In the genomic region with DNA sequence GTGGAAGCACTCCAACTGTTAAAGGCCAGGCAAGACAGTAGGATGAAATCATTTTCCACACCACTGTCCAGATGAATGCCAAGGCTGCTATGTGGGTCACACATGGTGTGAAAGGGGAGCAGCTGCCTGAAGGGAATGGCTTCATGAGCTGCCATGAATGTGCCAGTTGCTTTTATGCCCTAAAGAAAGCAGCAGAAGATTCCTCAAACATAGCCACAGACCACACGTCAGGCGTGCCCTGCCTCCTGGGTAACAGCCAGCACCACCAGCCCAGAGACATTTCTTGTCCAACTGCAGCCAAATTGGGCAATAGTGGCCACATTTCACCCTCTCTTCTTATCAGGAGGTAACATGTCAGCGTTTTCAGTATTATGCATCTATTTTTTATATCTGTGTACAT, we compare ENCODE assay signal across 14 cellular contexts.
A peak's percentile ranks its signal among the peaks of the same experiment; 100 is the strongest.
DNase-seq lines count a peak whose midpoint lies in the region; TF ChIP-seq lines count a peak whose summit lies in the region.
"Had no signal": no experiment of that assay in that cellular context is flagged by ENCODE, and none has a peak within 500 bp of the region (broad histone marks: within the 10 kb centered on the region; RNA-seq: fewer than 3 reads in every experiment).

No MANE protein-coding gene starts in this region.

- no peaks in the 10 kb centered on the region for H3K27me3 Mint-ChIP-seq in osteocyte (ENCODE audit: unreplicated experiment)

- H3K27ac Mint-ChIP-seq in osteocyte (ENCODE audit: unreplicated experiment): peak overlapping the region; percentile 42
- H3K27ac Mint-ChIP-seq: activated T-helper 1 cell treated with anti-CD3 and anti-CD28 coated beads, Interleukin-12 subunit alpha, Interleukin-12 subunit beta, Interleukin-2, Interleukin-4 antibody, amounts not matched to agents 30 ng/mL and 10 ng/mL and 1 ng/mL, durations not matched to agents 14 hours and 24 hours and 36 hours; IgD-negative memory B cell; stimulated activated naive B cell treated with anti-CD40 and anti-IgM and Interleukin-4, amounts not matched to agents 10 μg/mL and 1 μg/mL and 100 μg/mL, for 72 hours had no signal

- peaks cover 5% of the 10 kb centered on the region for H3K36me3 Mint-ChIP-seq in osteocyte (ENCODE audit: unreplicated experiment)
- H3K36me3 Mint-ChIP-seq: IgD-negative memory B cell had no signal

- no peak for TF ChIP-seq CTCF in osteocyte (IDR thresholded peaks at IDR 0.05)

- no peak overlapping the region for H3K4me3 Mint-ChIP-seq in osteocyte (ENCODE audit: unreplicated experiment)
- H3K4me3 Mint-ChIP-seq: activated T-helper 1 cell treated with anti-CD3 and anti-CD28 coated beads, Interleukin-12 subunit alpha, Interleukin-12 subunit beta, Interleukin-2, Interleukin-4 antibody, amounts not matched to agents 30 ng/mL and 10 ng/mL and 1 ng/mL, durations not matched to agents 14 hours and 24 hours and 36 hours; IgD-negative memory B cell; neural progenitor cell; stimulated activated naive B cell treated with anti-CD40 and anti-IgM and Interleukin-4, amounts not matched to agents 10 μg/mL and 1 μg/mL and 100 μg/mL, for 72 hours had no signal

- peaks cover 9% of the 10 kb centered on the region for H3K9me3 Mint-ChIP-seq in osteocyte (ENCODE audit: unreplicated experiment)

- H3K4me1 Mint-ChIP-seq in osteocyte (ENCODE audit: unreplicated experiment): peaks cover 19% of the 10 kb centered on the region
- H3K4me1 Mint-ChIP-seq: IgD-negative memory B cell; stimulated activated naive B cell treated with anti-CD40 and anti-IgM and Interleukin-4, amounts not matched to agents 10 μg/mL and 1 μg/mL and 100 μg/mL, for 72 hours had no signal

- peak; percentile 71 for DNase-seq in EL
- peak; percentile 89 for DNase-seq in NCI-H226
- DNase-seq in epidermal melanocyte (ENCODE audit: insufficient read length, low spot score): peak; percentile 80
- no peak for DNase-seq in osteocyte (ENCODE audit: extremely low spot score, unreplicated experiment)
- no peak for DNase-seq in UCSD-AML1 (lab: John Stamatoyannopoulos, UW; ENCODE audit: unreplicated experiment)
- no peak for DNase-seq in COLO829 (ENCODE audit: low spot score)
- DNase-seq in NCI-H146 (lab: John Stamatoyannopoulos, UW): no peak
- no peak for DNase-seq in germinal center (ENCODE audit: low spot score)
- DNase-seq: islet precursor cell; stimulated activated CD4-positive, alpha-beta T cell treated with anti-CD3 and anti-CD28 coated beads, Interleukin-2, amount 100 ng/mL, for 24 hours; stimulated activated naive B cell treated with anti-CD40 and anti-IgM and Interleukin-4, amounts not matched to agents 10 μg/mL and 1 μg/mL and 100 μg/mL, for 72 hours had no signal

Comparison
In these comparisons a context has a peak if more than half of its experiments do, and no peak if none do; other contexts are left out.
1. DNase-seq: peak in EL (single experiment), NCI-H226 (single experiment) and epidermal melanocyte (single experiment); none in osteocyte (single experiment), UCSD-AML1 (single experiment), COLO829 (single experiment), NCI-H146 (single experiment) and germinal center (single experiment).